ENCODE assay signal across 15 cellular contexts in the genomic region with DNA sequence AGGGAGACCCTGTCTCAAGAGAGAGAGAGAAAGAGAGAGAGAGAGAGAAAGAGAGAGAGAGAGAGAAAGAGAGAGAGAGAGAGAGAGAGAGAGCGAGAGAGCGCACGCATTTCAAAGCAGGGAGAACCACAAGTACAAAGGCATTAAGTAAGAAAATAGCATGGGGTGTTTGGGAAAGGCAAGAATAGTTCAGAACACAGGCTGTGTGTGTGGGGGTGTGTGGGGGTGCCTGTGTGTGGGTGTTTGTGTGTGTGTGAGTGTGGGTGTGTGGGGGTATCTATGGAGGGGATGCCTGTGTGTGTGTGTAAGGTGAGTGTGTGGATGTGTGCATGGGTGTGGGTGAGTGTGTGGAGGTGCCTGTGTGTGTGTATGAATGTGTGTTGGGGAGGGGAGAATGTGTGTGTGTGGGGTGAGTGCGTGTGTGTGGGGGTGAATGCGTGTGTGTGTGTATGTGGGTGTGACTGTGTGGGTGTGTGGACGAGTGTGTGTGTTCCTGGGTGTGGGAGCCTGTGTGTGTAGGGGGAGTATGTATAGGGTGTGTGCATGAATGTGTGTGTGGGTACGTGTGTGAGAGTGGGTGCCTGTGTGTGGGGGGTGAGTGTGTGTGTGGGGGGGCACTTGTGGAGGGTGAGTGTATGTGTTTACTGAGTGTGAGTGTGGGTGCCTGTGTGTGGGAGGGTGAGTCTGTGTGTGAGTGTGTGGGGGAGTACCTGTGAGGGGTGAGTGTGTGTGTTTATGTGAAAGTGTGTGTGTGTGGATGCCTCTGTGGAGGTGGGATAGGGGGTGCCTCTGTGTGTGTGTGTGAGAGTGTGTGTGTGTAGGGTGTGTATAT. TPM values are rescaled to one million over a fixed set of nuclear protein-coding genes. Genes with fewer than 3 reads are reported as not detected.
A peak's percentile ranks its signal among the peaks of the same experiment; 100 is the strongest.
DNase-seq lines count a peak whose midpoint lies in the region; ATAC-seq and TF ChIP-seq lines count a peak whose summit lies in the region.
"Had no signal": no experiment of that assay in that cellular context is flagged by ENCODE, and none has a peak within 500 bp of the region (broad histone marks: within the 10 kb centered on the region; RNA-seq: fewer than 3 reads in every experiment).

No MANE protein-coding gene starts in this region.

- CTCF ChIA-PET in activated B cell treated with CpG ODN at 0.5 μM for 24 hours (lab: Charles Lee) = interaction anchor here (1.0 kb wide), 1 partner anchor 25 kb away, joined by 6 read pairs; no protein-coding TSS in a partner anchor

- H3K4me1 ChIP-seq in gastrocnemius medialis = no peaks in the 10 kb centered on the region

- H3K9me3 Mint-ChIP-seq in activated B cell treated with CpG ODN at 0.5 μM for 24 hours = no peaks in the 10 kb centered on the region
- H3K9me3 Mint-ChIP-seq in central memory CD8-positive, alpha-beta T cell = no peaks in the 10 kb centered on the region

- no peaks in the 10 kb centered on the region for H3K9me3 ChIP-seq in gastrocnemius medialis
- H3K9me3 ChIP-seq: thoracic aorta had no signal

- no peak overlapping the region for H3K27ac ChIP-seq in gastrocnemius medialis
- H3K27ac ChIP-seq: thoracic aorta had no signal

- H3K27me3 Mint-ChIP-seq in activated B cell treated with CpG ODN at 0.5 μM for 24 hours = no peaks in the 10 kb centered on the region
- H3K27me3 Mint-ChIP-seq in central memory CD8-positive, alpha-beta T cell = no peaks in the 10 kb centered on the region

- no peak for TF ChIP-seq POLR2A in gastrocnemius medialis (IDR thresholded peaks at IDR 0.05)

- intact Hi-C loops in activated B cell treated with CpG ODN at 0.5 μM for 24 hours (cut with micrococcal nuclease) (no loop called here), gastrocnemius medialis (cut with DNase I; ENCODE audit: low total_unique reads) (no loop called here)

- peak; percentile 61 for DNase-seq in activated CD8-positive, alpha-beta memory T cell treated with anti-CD3 and anti-CD28 coated beads for 24 hours
- no peak for DNase-seq in activated CD8-positive, alpha-beta memory T cell treated with anti-CD3 and anti-CD28 coated beads, Interleukin-2, amount 50 U/mL, for 48 hours
- DNase-seq in activated B cell treated with CpG ODN at 0.5 μM for 24 hours = no peak
- DNase-seq in central memory CD8-positive, alpha-beta T cell (ENCODE audit: low spot score in 2 of 2) = no peak
- DNase-seq in stimulated activated naive CD4-positive, alpha-beta T cell (lab: John Stamatoyannopoulos, UW) = peak in 5 of 6 experiments; percentile 18 to 69 (median 39)
- no peak for DNase-seq in iPS-NIHi11 (ENCODE audit: low spot score)
- no peak for DNase-seq in gastrocnemius medialis
- DNase-seq: glutamatergic neuron, NCI-H1092 had no signal

- H3K36me3 ChIP-seq in gastrocnemius medialis = no peaks in the 10 kb centered on the region
- H3K36me3 ChIP-seq: thoracic aorta had no signal

- ATAC-seq in activated B cell treated with CpG ODN at 0.5 μM for 24 hours (ENCODE audit: low read depth) = no peak
- ATAC-seq in central memory CD8-positive, alpha-beta T cell (replicated peaks; ENCODE audit: extremely low read depth, poor library complexity, severe bottlenecking) = peak; percentile 5
- no peak for ATAC-seq in gastrocnemius medialis
- ATAC-seq in GM18498 (IDR thresholded peaks at IDR 0.05; ENCODE audit: unreplicated experiment) = no peak
- ATAC-seq: Right ventricle myocardium inferior had no signal

- no peak overlapping the region for H3K4me3 ChIP-seq in gastrocnemius medialis
- H3K4me3 ChIP-seq: thoracic aorta had no signal

- no peak overlapping the region for H3K4me3 Mint-ChIP-seq in activated B cell treated with CpG ODN at 0.5 μM for 24 hours
- H3K4me3 Mint-ChIP-seq in central memory CD8-positive, alpha-beta T cell = peak overlapping the region; percentile 75

- peaks cover 13 to 35% (median 20%) of the 10 kb centered on the region in 3 donors for H3K27me3 ChIP-seq in gastrocnemius medialis

- H3K4me1 Mint-ChIP-seq in activated B cell treated with CpG ODN at 0.5 μM for 24 hours = peaks cover 33% of the 10 kb centered on the region
- H3K4me1 Mint-ChIP-seq in central memory CD8-positive, alpha-beta T cell = peaks cover 51% of the 10 kb centered on the region

- in situ Hi-C loops in gastrocnemius medialis (cut with MboI; ENCODE audit: low sequenced_read_pairs in 4 of 4) = no loop called here

- H3K36me3 Mint-ChIP-seq in activated B cell treated with CpG ODN at 0.5 μM for 24 hours (ENCODE audit: low read depth) = no peaks in the 10 kb centered on the region
- H3K36me3 Mint-ChIP-seq in central memory CD8-positive, alpha-beta T cell (ENCODE audit: insufficient read depth) = peaks cover 66% of the 10 kb centered on the region

- no peak for TF ChIP-seq CTCF in activated B cell treated with CpG ODN at 0.5 μM for 24 hours (IDR thresholded peaks at IDR 0.05)
- TF ChIP-seq CTCF in gastrocnemius medialis (IDR thresholded peaks at IDR 0.05 in 4 of 5, conservative IDR thresholded peaks at IDR 0.05 in 1 of 5) = no peak

- POLR2A ChIA-PET in activated B cell treated with CpG ODN at 0.5 μM for 24 hours (lab: Charles Lee) = interaction anchor here (0.6 kb wide), 2 partner anchors 21 to 71 kb away, joined by 3 to 5 read pairs; no protein-coding TSS in a partner anchor

- H3K27ac Mint-ChIP-seq in activated B cell treated with CpG ODN at 0.5 μM for 24 hours = peak overlapping the region; percentile 83
- peak overlapping the region; percentile 97 for H3K27ac Mint-ChIP-seq in central memory CD8-positive, alpha-beta T cell (ENCODE audit: low read depth)
- H3K27ac Mint-ChIP-seq: progenitor cell of endocrine pancreas had no signal

RNA-seq across cellular contexts. Expression of gene HDAC1, which starts 19.1 kb away (rescaled TPM):
- total RNA-seq in activated B cell treated with CpG ODN at 0.5 μM for 24 hours = 204 and 212 TPM in 2 replicates
- total RNA-seq in gastrocnemius medialis = 10 to 100 TPM in 2 of 4 donors, 1 to 10 TPM in 2; 8.7 to 23.8 (median 11.8) TPM

RNA-seq across cellular contexts. Expression of gene LCK, which starts 21.7 kb away (rescaled TPM):
- total RNA-seq in activated B cell treated with CpG ODN at 0.5 μM for 24 hours (16.6 and 16.8 TPM in 2 replicates), gastrocnemius medialis (1 to 10 TPM in 1 of 4 donors, under 1 TPM in 1, not detected in 2; 0.66 to 1.6 TPM)
- total RNA-seq: NCI-H460 had no signal

RNA-seq across cellular contexts. Expression of gene FAM167B, which starts 25.8 kb away (rescaled TPM):
- total RNA-seq in activated B cell treated with CpG ODN at 0.5 μM for 24 hours (1.2 and 1.4 TPM in 2 replicates), gastrocnemius medialis (1 to 10 TPM; 1.1 to 2.9 (median 2.3) TPM)
- total RNA-seq: Daoy, NCI-H460 had no signal

RNA-seq across cellular contexts. Expression of gene EIF3I, which starts 50.6 kb away (rescaled TPM):
- total RNA-seq in activated B cell treated with CpG ODN at 0.5 μM for 24 hours = 196 and 213 TPM in 2 replicates
- total RNA-seq in gastrocnemius medialis = 100 to 1,000 TPM; 211 to 294 (median 245) TPM

RNA-seq across cellular contexts. Expression of gene TMEM234, which starts 50.6 kb away (rescaled TPM):
- total RNA-seq in activated B cell treated with CpG ODN at 0.5 μM for 24 hours (31.8 and 35.5 TPM in 2 replicates), gastrocnemius medialis (1 to 10 TPM; 1.6 to 4.6 (median 4.4) TPM)

Comparison
In these comparisons a context has a peak if more than half of its experiments do, and no peak if none do; other contexts are left out.
1. DNase-seq: peak in activated CD8-positive, alpha-beta memory T cell treated with anti-CD3 and anti-CD28 coated beads for 24 hours (single experiment) and stimulated activated naive CD4-positive, alpha-beta T cell (5 of 6); none in activated CD8-positive, alpha-beta memory T cell treated with anti-CD3 and anti-CD28 coated beads, Interleukin-2, amount 50 U/mL, for 48 hours (single experiment), activated B cell treated with CpG ODN at 0.5 μM for 24 hours (single experiment), central memory CD8-positive, alpha-beta T cell (0 of 2), iPS-NIHi11 (single experiment) and gastrocnemius medialis (0 of 2).